In genomic region chr17:28985950-28986713, GRCh38 we compare ENCODE assay signal across 1 cellular context.
A peak's percentile ranks its signal among the peaks of the same experiment; 100 is the strongest.
TF ChIP-seq lines count a peak whose summit lies in the region.

No MANE protein-coding gene starts in this region.

TF ChIP-seq in WTC11, 78 proteins besides CTCF, POLR2A, EP300 and RAD21 (continued from another document):
- TF ChIP-seq ATF6 (CRISPR knock-in tag; IDR thresholded peaks at IDR 0.05) (no peak), USF1 (CRISPR knock-in tag; IDR thresholded peaks at IDR 0.05) (0 out of 2 replicates have a peak, but pooled peaks have one; percentile 29), ESRRA (CRISPR knock-in tag; IDR thresholded peaks at IDR 0.05; ENCODE audit: borderline replicate concordance) (no peak)
